1 cellular context compared by ENCODE assay signal in genomic region chr5:56025303-56025885, GRCh38.
A peak's percentile ranks its signal among the peaks of the same experiment; 100 is the strongest.
TF ChIP-seq lines count a peak whose summit lies in the region.

No MANE protein-coding gene starts in this region.

TF ChIP-seq in HepG2, 621 proteins besides CTCF, POLR2A, EP300 and RAD21 (continued from another document and continues in another):
- TF ChIP-seq ZHX1 (CRISPR knock-in tag; IDR thresholded peaks at IDR 0.05; ENCODE audit: low read depth) = no peak
- 0 out of 2 replicates have a peak, but pooled peaks have one; percentile 58 for TF ChIP-seq MEF2D (CRISPR knock-in tag; IDR thresholded peaks at IDR 0.05)
- TF ChIP-seq TOPORS (CRISPR knock-in tag; IDR thresholded peaks at IDR 0.05) = no peak
- no peak for TF ChIP-seq ZBTB7B (CRISPR knock-in tag; IDR thresholded peaks at IDR 0.05)
- TF ChIP-seq MAFK (conservative IDR thresholded peaks at IDR 0.05 in 1 of 2, IDR thresholded peaks at IDR 0.05 in 1 of 2; ENCODE audit: low read length in 2 of 2) = no peak
- TF ChIP-seq DMAP1 (CRISPR knock-in tag; IDR thresholded peaks at IDR 0.05) = peak; percentile 41; the same call in 1 of the 2 replicates
- no peak for TF ChIP-seq HNRNPH1 (optimal IDR thresholded peaks at IDR 0.05; ENCODE audit: low read depth, low read length)
- TF ChIP-seq, protein P1, sequence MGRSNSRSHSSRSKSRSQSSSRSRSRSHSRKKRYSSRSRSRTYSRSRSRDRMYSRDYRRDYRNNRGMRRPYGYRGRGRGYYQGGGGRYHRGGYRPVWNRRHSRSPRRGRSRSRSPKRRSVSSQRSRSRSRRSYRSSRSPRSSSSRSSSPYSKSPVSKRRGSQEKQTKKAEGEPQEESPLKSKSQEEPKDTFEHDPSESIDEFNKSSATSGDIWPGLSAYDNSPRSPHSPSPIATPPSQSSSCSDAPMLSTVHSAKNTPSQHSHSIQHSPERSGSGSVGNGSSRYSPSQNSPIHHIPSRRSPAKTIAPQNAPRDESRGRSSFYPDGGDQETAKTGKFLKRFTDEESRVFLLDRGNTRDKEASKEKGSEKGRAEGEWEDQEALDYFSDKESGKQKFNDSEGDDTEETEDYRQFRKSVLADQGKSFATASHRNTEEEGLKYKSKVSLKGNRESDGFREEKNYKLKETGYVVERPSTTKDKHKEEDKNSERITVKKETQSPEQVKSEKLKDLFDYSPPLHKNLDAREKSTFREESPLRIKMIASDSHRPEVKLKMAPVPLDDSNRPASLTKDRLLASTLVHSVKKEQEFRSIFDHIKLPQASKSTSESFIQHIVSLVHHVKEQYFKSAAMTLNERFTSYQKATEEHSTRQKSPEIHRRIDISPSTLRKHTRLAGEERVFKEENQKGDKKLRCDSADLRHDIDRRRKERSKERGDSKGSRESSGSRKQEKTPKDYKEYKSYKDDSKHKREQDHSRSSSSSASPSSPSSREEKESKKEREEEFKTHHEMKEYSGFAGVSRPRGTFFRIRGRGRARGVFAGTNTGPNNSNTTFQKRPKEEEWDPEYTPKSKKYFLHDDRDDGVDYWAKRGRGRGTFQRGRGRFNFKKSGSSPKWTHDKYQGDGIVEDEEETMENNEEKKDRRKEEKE (IDR thresholded peaks at IDR 0.05) = no peak
- no peak for TF ChIP-seq TRIM24 (CRISPR knock-in tag; IDR thresholded peaks at IDR 0.05)
- no peak for TF ChIP-seq ZNF564 (CRISPR knock-in tag; IDR thresholded peaks at IDR 0.05)
- TF ChIP-seq KAT8 (CRISPR knock-in tag; IDR thresholded peaks at IDR 0.05) = peak; percentile 66; the same call in 1 of the 2 replicates
- no peak for TF ChIP-seq MBNL3 (CRISPR knock-in tag; conservative IDR thresholded peaks at IDR 0.05)
- TF ChIP-seq ZNF451 (CRISPR knock-in tag; IDR thresholded peaks at IDR 0.05) = no peak
- TF ChIP-seq GATA4 (IDR thresholded peaks at IDR 0.05; ENCODE audit: borderline replicate concordance, low read depth) = peak; percentile 72; the same call in 1 of the 2 replicates
- no peak for TF ChIP-seq AKAP8 (CRISPR knock-in tag; IDR thresholded peaks at IDR 0.05)
- no peak for TF ChIP-seq SCMH1 (CRISPR knock-in tag; IDR thresholded peaks at IDR 0.05; ENCODE audit: borderline replicate concordance)
- no peak; the same call in none of the 2 replicates for TF ChIP-seq KDM6A (CRISPR knock-in tag; IDR thresholded peaks at IDR 0.05; ENCODE audit: low read depth)
- no peak for TF ChIP-seq ZFP41 (CRISPR knock-in tag; IDR thresholded peaks at IDR 0.05; ENCODE audit: borderline replicate concordance)
- TF ChIP-seq, protein P2, sequence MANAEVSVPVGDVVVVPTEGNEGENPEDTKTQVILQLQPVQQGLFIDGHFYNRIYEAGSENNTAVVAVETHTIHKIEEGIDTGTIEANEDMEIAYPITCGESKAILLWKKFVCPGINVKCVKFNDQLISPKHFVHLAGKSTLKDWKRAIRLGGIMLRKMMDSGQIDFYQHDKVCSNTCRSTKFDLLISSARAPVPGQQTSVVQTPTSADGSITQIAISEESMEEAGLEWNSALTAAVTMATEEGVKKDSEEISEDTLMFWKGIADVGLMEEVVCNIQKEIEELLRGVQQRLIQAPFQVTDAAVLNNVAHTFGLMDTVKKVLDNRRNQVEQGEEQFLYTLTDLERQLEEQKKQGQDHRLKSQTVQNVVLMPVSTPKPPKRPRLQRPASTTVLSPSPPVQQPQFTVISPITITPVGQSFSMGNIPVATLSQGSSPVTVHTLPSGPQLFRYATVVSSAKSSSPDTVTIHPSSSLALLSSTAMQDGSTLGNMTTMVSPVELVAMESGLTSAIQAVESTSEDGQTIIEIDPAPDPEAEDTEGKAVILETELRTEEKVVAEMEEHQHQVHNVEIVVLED (CRISPR knock-in tag; IDR thresholded peaks at IDR 0.05; ENCODE audit: borderline replicate concordance) = no peak; the same call in 1 of the 2 replicates
- no peak for TF ChIP-seq PTBP1 (IDR thresholded peaks at IDR 0.05; ENCODE audit: low read depth, low read length, poor library complexity, severe bottlenecking)
- no peak for TF ChIP-seq ZNF276 (CRISPR knock-in tag; IDR thresholded peaks at IDR 0.05; ENCODE audit: low read depth)
- peak; percentile 29; the same call in 1 of the 2 replicates for TF ChIP-seq TBX2 (CRISPR knock-in tag; IDR thresholded peaks at IDR 0.05; ENCODE audit: borderline replicate concordance)
- TF ChIP-seq, protein P3, sequence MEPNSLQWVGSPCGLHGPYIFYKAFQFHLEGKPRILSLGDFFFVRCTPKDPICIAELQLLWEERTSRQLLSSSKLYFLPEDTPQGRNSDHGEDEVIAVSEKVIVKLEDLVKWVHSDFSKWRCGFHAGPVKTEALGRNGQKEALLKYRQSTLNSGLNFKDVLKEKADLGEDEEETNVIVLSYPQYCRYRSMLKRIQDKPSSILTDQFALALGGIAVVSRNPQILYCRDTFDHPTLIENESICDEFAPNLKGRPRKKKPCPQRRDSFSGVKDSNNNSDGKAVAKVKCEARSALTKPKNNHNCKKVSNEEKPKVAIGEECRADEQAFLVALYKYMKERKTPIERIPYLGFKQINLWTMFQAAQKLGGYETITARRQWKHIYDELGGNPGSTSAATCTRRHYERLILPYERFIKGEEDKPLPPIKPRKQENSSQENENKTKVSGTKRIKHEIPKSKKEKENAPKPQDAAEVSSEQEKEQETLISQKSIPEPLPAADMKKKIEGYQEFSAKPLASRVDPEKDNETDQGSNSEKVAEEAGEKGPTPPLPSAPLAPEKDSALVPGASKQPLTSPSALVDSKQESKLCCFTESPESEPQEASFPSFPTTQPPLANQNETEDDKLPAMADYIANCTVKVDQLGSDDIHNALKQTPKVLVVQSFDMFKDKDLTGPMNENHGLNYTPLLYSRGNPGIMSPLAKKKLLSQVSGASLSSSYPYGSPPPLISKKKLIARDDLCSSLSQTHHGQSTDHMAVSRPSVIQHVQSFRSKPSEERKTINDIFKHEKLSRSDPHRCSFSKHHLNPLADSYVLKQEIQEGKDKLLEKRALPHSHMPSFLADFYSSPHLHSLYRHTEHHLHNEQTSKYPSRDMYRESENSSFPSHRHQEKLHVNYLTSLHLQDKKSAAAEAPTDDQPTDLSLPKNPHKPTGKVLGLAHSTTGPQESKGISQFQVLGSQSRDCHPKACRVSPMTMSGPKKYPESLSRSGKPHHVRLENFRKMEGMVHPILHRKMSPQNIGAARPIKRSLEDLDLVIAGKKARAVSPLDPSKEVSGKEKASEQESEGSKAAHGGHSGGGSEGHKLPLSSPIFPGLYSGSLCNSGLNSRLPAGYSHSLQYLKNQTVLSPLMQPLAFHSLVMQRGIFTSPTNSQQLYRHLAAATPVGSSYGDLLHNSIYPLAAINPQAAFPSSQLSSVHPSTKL (CRISPR knock-in tag; IDR thresholded peaks at IDR 0.05) = peak; percentile 89
- TF ChIP-seq YEATS2 (CRISPR knock-in tag; IDR thresholded peaks at IDR 0.05; ENCODE audit: borderline replicate concordance) = no peak
- TF ChIP-seq, protein P4, sequence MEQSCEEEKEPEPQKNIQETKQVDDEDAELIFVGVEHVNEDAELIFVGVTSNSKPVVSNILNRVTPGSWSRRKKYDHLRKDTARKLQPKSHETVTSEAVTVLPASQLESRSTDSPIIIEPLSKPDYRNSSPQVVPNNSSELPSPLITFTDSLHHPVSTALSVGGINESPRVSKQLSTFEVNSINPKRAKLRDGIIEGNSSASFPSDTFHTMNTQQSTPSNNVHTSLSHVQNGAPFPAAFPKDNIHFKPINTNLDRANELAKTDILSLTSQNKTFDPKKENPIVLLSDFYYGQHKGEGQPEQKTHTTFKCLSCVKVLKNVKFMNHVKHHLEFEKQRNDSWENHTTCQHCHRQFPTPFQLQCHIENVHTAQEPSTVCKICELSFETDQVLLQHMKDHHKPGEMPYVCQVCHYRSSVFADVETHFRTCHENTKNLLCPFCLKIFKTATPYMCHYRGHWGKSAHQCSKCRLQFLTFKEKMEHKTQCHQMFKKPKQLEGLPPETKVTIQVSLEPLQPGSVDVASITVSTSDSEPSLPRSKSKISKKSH (CRISPR knock-in tag; IDR thresholded peaks at IDR 0.05; ENCODE audit: borderline replicate concordance) = no peak
- TF ChIP-seq ZNF709 (CRISPR knock-in tag; IDR thresholded peaks at IDR 0.05) = no peak
- no peak for TF ChIP-seq CHD2 (IDR thresholded peaks at IDR 0.05; ENCODE audit: low read depth, low read length)
- TF ChIP-seq TEAD2 (CRISPR knock-in tag; IDR thresholded peaks at IDR 0.05) = no peak
- TF ChIP-seq ZNF230 (CRISPR knock-in tag; IDR thresholded peaks at IDR 0.05) = no peak
- TF ChIP-seq PPARG (CRISPR knock-in tag; conservative IDR thresholded peaks at IDR 0.05) = peak; percentile 86
- TF ChIP-seq, protein P5, sequence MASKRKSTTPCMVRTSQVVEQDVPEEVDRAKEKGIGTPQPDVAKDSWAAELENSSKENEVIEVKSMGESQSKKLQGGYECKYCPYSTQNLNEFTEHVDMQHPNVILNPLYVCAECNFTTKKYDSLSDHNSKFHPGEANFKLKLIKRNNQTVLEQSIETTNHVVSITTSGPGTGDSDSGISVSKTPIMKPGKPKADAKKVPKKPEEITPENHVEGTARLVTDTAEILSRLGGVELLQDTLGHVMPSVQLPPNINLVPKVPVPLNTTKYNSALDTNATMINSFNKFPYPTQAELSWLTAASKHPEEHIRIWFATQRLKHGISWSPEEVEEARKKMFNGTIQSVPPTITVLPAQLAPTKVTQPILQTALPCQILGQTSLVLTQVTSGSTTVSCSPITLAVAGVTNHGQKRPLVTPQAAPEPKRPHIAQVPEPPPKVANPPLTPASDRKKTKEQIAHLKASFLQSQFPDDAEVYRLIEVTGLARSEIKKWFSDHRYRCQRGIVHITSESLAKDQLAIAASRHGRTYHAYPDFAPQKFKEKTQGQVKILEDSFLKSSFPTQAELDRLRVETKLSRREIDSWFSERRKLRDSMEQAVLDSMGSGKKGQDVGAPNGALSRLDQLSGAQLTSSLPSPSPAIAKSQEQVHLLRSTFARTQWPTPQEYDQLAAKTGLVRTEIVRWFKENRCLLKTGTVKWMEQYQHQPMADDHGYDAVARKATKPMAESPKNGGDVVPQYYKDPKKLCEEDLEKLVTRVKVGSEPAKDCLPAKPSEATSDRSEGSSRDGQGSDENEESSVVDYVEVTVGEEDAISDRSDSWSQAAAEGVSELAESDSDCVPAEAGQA (IDR thresholded peaks at IDR 0.05; ENCODE audit: low read depth) = 0 out of 2 replicates have a peak, but pooled peaks have one; percentile 63
- TF ChIP-seq, protein P5 (CRISPR knock-in tag; IDR thresholded peaks at IDR 0.05; ENCODE audit: borderline replicate concordance) = no peak
- peak; percentile 34 for TF ChIP-seq ASH2L (IDR thresholded peaks at IDR 0.05; ENCODE audit: insufficient read length, low read depth, low read length)
- TF ChIP-seq ZNF10 (CRISPR knock-in tag; IDR thresholded peaks at IDR 0.05; ENCODE audit: borderline replicate concordance, low read depth) = no peak
- TF ChIP-seq ATF5 (CRISPR knock-in tag; IDR thresholded peaks at IDR 0.05; ENCODE audit: low read depth) = no peak
- TF ChIP-seq ZFP37 (CRISPR knock-in tag; IDR thresholded peaks at IDR 0.05; ENCODE audit: borderline replicate concordance) = peak; percentile 17; the same call in 1 of the 2 replicates
- TF ChIP-seq BHLHE40 (IDR thresholded peaks at IDR 0.05; ENCODE audit: low read length) = no peak
- no peak for TF ChIP-seq CAMTA2 (CRISPR knock-in tag; IDR thresholded peaks at IDR 0.05; ENCODE audit: borderline replicate concordance)
- TF ChIP-seq SYNCRIP (IDR thresholded peaks at IDR 0.05; ENCODE audit: insufficient read depth, low read depth, low read length) = no peak
